ENCODE assay signal across 12 cellular contexts in the genomic region with DNA sequence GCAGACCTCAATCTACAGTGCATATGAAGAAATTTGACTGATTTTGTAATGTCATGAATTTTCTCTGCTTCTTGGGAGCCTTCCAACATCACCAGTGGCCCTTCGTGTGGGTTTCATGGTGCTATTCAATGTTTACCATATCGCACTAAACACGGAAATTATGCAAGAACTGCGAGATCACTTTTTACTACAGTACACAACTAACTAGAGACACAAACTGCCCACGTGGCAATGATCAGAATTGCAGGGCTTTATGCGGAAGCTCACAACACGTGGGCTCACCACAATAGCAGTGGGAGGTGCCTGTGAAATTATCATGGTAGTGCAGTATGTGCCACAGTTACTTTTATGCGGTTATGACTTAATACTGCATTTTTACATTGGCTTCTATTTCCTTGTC.
A peak's percentile ranks its signal among the peaks of the same experiment; 100 is the strongest.
DNase-seq lines count a peak whose midpoint lies in the region; ATAC-seq and TF ChIP-seq lines count a peak whose summit lies in the region.
"Had no signal": no experiment of that assay in that cellular context is flagged by ENCODE, and none has a peak within 500 bp of the region (broad histone marks: within the 10 kb centered on the region; RNA-seq: fewer than 3 reads in every experiment).

No MANE protein-coding gene starts in this region.

- TF ChIP-seq POLR2A in prostate gland (IDR thresholded peaks at IDR 0.05): no peak

- POLR2A ChIA-PET in CD8-positive, alpha-beta T cell (lab: Charles Lee): interaction anchor here (0.8 kb wide), 1 partner anchor 10 kb away, joined by 3 read pairs; no protein-coding TSS in a partner anchor

- H3K4me1 ChIP-seq in CD8-positive, alpha-beta T cell (ENCODE audit: insufficient read depth, low read length): no peaks in the 10 kb centered on the region
- H3K4me1 ChIP-seq in prostate gland (replicated peaks) (no peaks in the 10 kb centered on the region), HAP-1 (no peaks in the 10 kb centered on the region)

- intact Hi-C loops in CD8-positive, alpha-beta T cell (cut with DNase I, micrococcal nuclease): no loop called here
- intact Hi-C loops in natural killer cell (cut with micrococcal nuclease): loop anchor here (1.0 to 10.0 kb wide), 7 partner anchors 102 to 1012 kb away; no protein-coding TSS in a partner anchor
- intact Hi-C loops in prostate gland (cut with DNase I): no loop called here

- no peak overlapping the region for H3K4me3 ChIP-seq in CD8-positive, alpha-beta T cell (ENCODE audit: low read depth, low read length)
- H3K4me3 ChIP-seq in prostate gland: no peak overlapping the region
- H3K4me3 ChIP-seq in HAP-1: no peak overlapping the region

- no peaks in the 10 kb centered on the region for H3K36me3 Mint-ChIP-seq in CD8-positive, alpha-beta T cell
- H3K36me3 Mint-ChIP-seq in activated CD8-positive, alpha-beta memory T cell treated with anti-CD3 and anti-CD28 coated beads, Interleukin-2, amount 10 ng/mL, durations not matched to agents 7 days and 5 days: peaks cover 14% of the 10 kb centered on the region
- H3K36me3 Mint-ChIP-seq in natural killer cell: no peaks in the 10 kb centered on the region

- H3K4me3 Mint-ChIP-seq in CD8-positive, alpha-beta T cell: no peak overlapping the region
- H3K4me3 Mint-ChIP-seq in activated CD8-positive, alpha-beta memory T cell treated with anti-CD3 and anti-CD28 coated beads, Interleukin-2, amount 10 ng/mL, durations not matched to agents 7 days and 5 days: no peak overlapping the region
- peak overlapping the region; percentile 67 for H3K4me3 Mint-ChIP-seq in natural killer cell

- peaks cover 11% of the 10 kb centered on the region for H3K4me1 Mint-ChIP-seq in CD8-positive, alpha-beta T cell (ENCODE audit: low read depth)
- H3K4me1 Mint-ChIP-seq in activated CD8-positive, alpha-beta memory T cell treated with anti-CD3 and anti-CD28 coated beads, Interleukin-2, amount 10 ng/mL, durations not matched to agents 7 days and 5 days: peaks cover 15% of the 10 kb centered on the region
- H3K4me1 Mint-ChIP-seq in natural killer cell: peaks cover 25 to 30% of the 10 kb centered on the region in 2 donors

- peak; percentile 94 for ATAC-seq in CD8-positive, alpha-beta T cell
- peak; percentile 89 for ATAC-seq in activated CD8-positive, alpha-beta memory T cell treated with anti-CD3 and anti-CD28 coated beads, Interleukin-2, amount 10 ng/mL, durations not matched to agents 7 days and 5 days
- peak; percentile 94 to 97 (median 96) for ATAC-seq in natural killer cell
- no peak for ATAC-seq in HG02763 (IDR thresholded peaks at IDR 0.05; ENCODE audit: unreplicated experiment)

- no peaks in the 10 kb centered on the region for H3K9me3 ChIP-seq in CD8-positive, alpha-beta T cell (ENCODE audit: low read length)
- H3K9me3 ChIP-seq in prostate gland: no peaks in the 10 kb centered on the region
- no peaks in the 10 kb centered on the region for H3K9me3 ChIP-seq in HAP-1

- WGBS in prostate gland: 76% methylated on average over 8 of the region's 8 CpGs

- peak in 6 of 7 experiments; percentile 7 to 70 (median 38) for DNase-seq in CD8-positive, alpha-beta T cell
- DNase-seq in NAMALWA (ENCODE audit: low spot score) (peak; percentile 37), natural killer cell (peak; percentile 71), prostate gland (ENCODE audit: low spot score) (no peak), 8988T (no peak), HAP-1 (ENCODE audit: low spot score in 2 of 2) (no peak)
- peak; percentile 80 for DNase-seq in activated CD8-positive, alpha-beta memory T cell treated with anti-CD3 and anti-CD28 coated beads, Interleukin-2, amount 10 ng/mL, durations not matched to agents 7 days and 5 days
- DNase-seq: cerebellar nuclear complex, DMS153, NCI-H226, WERI-Rb-1 had no signal

- no peaks in the 10 kb centered on the region for H3K36me3 ChIP-seq in CD8-positive, alpha-beta T cell (ENCODE audit: insufficient read depth, low read length)
- no peaks in the 10 kb centered on the region for H3K36me3 ChIP-seq in prostate gland
- H3K36me3 ChIP-seq in HAP-1 (replicated peaks): no peaks in the 10 kb centered on the region
- H3K36me3 ChIP-seq: WERI-Rb-1 had no signal

- no peaks in the 10 kb centered on the region for H3K9me3 Mint-ChIP-seq in CD8-positive, alpha-beta T cell
- H3K9me3 Mint-ChIP-seq in activated CD8-positive, alpha-beta memory T cell treated with anti-CD3 and anti-CD28 coated beads, Interleukin-2, amount 10 ng/mL, durations not matched to agents 7 days and 5 days (ENCODE audit: low read depth): peaks cover 9% of the 10 kb centered on the region
- no peaks in the 10 kb centered on the region for H3K9me3 Mint-ChIP-seq in natural killer cell

- H3K27ac ChIP-seq in CD8-positive, alpha-beta T cell (ENCODE audit: low read depth, low read length): no peak overlapping the region
- H3K27ac ChIP-seq in prostate gland: no peak overlapping the region
- H3K27ac ChIP-seq: WERI-Rb-1 had no signal

- H3K27me3 Mint-ChIP-seq in CD8-positive, alpha-beta T cell (ENCODE audit: low read depth): no peaks in the 10 kb centered on the region
- no peaks in the 10 kb centered on the region for H3K27me3 Mint-ChIP-seq in activated CD8-positive, alpha-beta memory T cell treated with anti-CD3 and anti-CD28 coated beads, Interleukin-2, amount 10 ng/mL, durations not matched to agents 7 days and 5 days
- H3K27me3 Mint-ChIP-seq in natural killer cell (ENCODE audit: low read depth in 2 of 2): peaks cover 0 to 2% of the 10 kb centered on the region in 2 donors

- CTCF ChIA-PET in CD8-positive, alpha-beta T cell (lab: Charles Lee): no interaction called here
- CTCF ChIA-PET in activated CD8-positive, alpha-beta memory T cell treated with anti-CD3 and anti-CD28 coated beads, Interleukin-2, amount 10 ng/mL, durations not matched to agents 7 days and 5 days (lab: Charles Lee): interaction anchor here (1.1 kb wide), 1 partner anchor 9 kb away, joined by 3 read pairs; no protein-coding TSS in a partner anchor

- in situ Hi-C loops in HAP-1 (cut with MboI; ENCODE audit: low sequenced_read_pairs): no loop called here

- no peaks in the 10 kb centered on the region for H3K27me3 ChIP-seq in CD8-positive, alpha-beta T cell (ENCODE audit: insufficient read depth, low read length)
- H3K27me3 ChIP-seq in prostate gland (replicated peaks; ENCODE audit: insufficient read depth) (no peaks in the 10 kb centered on the region), HAP-1 (ENCODE audit: low read depth) (no peaks in the 10 kb centered on the region)

- no peak for TF ChIP-seq CTCF in CD8-positive, alpha-beta T cell (IDR thresholded peaks at IDR 0.05)
- TF ChIP-seq CTCF in natural killer cell (IDR thresholded peaks at IDR 0.05): peak; percentile 58
- TF ChIP-seq CTCF in prostate gland (IDR thresholded peaks at IDR 0.05): no peak

- H3K27ac Mint-ChIP-seq in CD8-positive, alpha-beta T cell: no peak overlapping the region
- H3K27ac Mint-ChIP-seq in activated CD8-positive, alpha-beta memory T cell treated with anti-CD3 and anti-CD28 coated beads, Interleukin-2, amount 10 ng/mL, durations not matched to agents 7 days and 5 days: peak overlapping the region; percentile 33
- H3K27ac Mint-ChIP-seq in natural killer cell: peak overlapping the region; percentile 83 to 89

Comparison
In these comparisons a context has a peak if more than half of its experiments do, and no peak if none do; other contexts are left out.
1. DNase-seq: peak in CD8-positive, alpha-beta T cell (6 of 7), NAMALWA (single experiment), activated CD8-positive, alpha-beta memory T cell treated with anti-CD3 and anti-CD28 coated beads, Interleukin-2, amount 10 ng/mL, durations not matched to agents 7 days and 5 days (single experiment) and natural killer cell (single experiment); none in prostate gland (single experiment), 8988T (single experiment) and HAP-1 (0 of 2).